In genomic region chr12:57234571-57235011, GRCh38 we compare ENCODE assay signal across 14 cellular contexts. TPM values are rescaled to one million over a fixed set of nuclear protein-coding genes. Genes with fewer than 3 reads are reported as not detected.
DNase-seq lines count a peak whose midpoint lies in the region; ATAC-seq and TF ChIP-seq lines count a peak whose summit lies in the region.
"Had no signal": no experiment of that assay in that cellular context is flagged by ENCODE, and none has a peak within 500 bp of the region (broad histone marks: within the 10 kb centered on the region; RNA-seq: fewer than 3 reads in every experiment).

No MANE protein-coding gene starts in this region.

- no peak for TF ChIP-seq CTCF in heart right ventricle (IDR thresholded peaks at IDR 0.05)
- TF ChIP-seq CTCF in tibial artery (IDR thresholded peaks at IDR 0.05) = no peak

- H3K4me1 ChIP-seq in heart right ventricle (peaks cover 19 to 82% (median 49%) of the 10 kb centered on the region in 9 donors), tibial artery (peaks cover 5 to 77% (median 67%) of the 10 kb centered on the region in 4 donors)

- H3K9me3 ChIP-seq in heart right ventricle (no peaks in the 10 kb centered on the region), SK-N-MC (ENCODE audit: low read depth, low read length) (no peaks in the 10 kb centered on the region), tibial artery (no peaks in the 10 kb centered on the region)
- H3K9me3 ChIP-seq: pancreas had no signal

- H3K27me3 ChIP-seq in heart right ventricle (peaks cover 0 to 47% (median 29%) of the 10 kb centered on the region in 7 donors), tibial artery (peaks cover 0 to 8% of the 10 kb centered on the region in 2 donors)
- H3K27me3 ChIP-seq: pancreas had no signal

- peak overlapping the region; percentile 3 for H3K9ac ChIP-seq in SK-N-MC (ENCODE audit: insufficient read length)

- ATAC-seq in heart right ventricle (no peak), HG02642 (IDR thresholded peaks at IDR 0.05; ENCODE audit: poor library complexity, unreplicated experiment) (no peak)
- ATAC-seq: GM12878, pancreas had no signal

- H3K27ac ChIP-seq in heart right ventricle (peak overlapping the region; percentile 50 to 87 (median 79)), SK-N-MC (peak overlapping the region; percentile 34), tibial artery (peak overlapping the region; percentile 90 to 95)
- H3K27ac ChIP-seq: pancreas had no signal

- 77 to 88% methylated on average over 10 of the region's 10 CpGs for WGBS in heart right ventricle, 2 donors

- H3K36me3 ChIP-seq in heart right ventricle (peaks cover 0 to 39% (median 24%) of the 10 kb centered on the region in 9 donors), SK-N-MC (ENCODE audit: insufficient read depth, low read length) (peaks cover 42% of the 10 kb centered on the region), tibial artery (peaks cover 0 to 40% (median 35%) of the 10 kb centered on the region in 3 donors)

- intact Hi-C loops in heart right ventricle (cut with DNase I) (no loop called here), cardiac septum (cut with DNase I) (no loop called here), tibial artery (cut with DNase I; ENCODE audit: low total_unique reads) (no loop called here)

- DNase-seq in heart right ventricle (no peak), cardiac septum (ENCODE audit: low spot score) (no peak), SK-N-MC (ENCODE audit: low read depth, low spot score) (no peak), islet precursor cell (peak; percentile 55), tibial artery (no peak), dedifferentiated amniotic fluid mesenchymal stem cell (ENCODE audit: extremely low spot score) (no peak)
- DNase-seq in activated CD4-positive, CD25-positive, alpha-beta regulatory T cell (lab: John Stamatoyannopoulos, UW) = no peak
- DNase-seq: hippocampal formation, NCI-H1417 treated with DMSO at 0.1 percent for 48 hours, RPMI8226 had no signal

- peak overlapping the region in 6 of 10 donors; percentile 44 to 60 (median 54) for H3K4me3 ChIP-seq in heart right ventricle
- no peak overlapping the region for H3K4me3 ChIP-seq in SK-N-MC
- H3K4me3 ChIP-seq in tibial artery = peak overlapping the region in 1 of 2 donors; percentile 49
- H3K4me3 ChIP-seq: GM12878, pancreas had no signal

RNA-seq across cellular contexts. Expression of gene SHMT2, which starts 5.1 kb away (rescaled TPM):
- 10 to 100 TPM; 24.4 to 47.6 (median 27.1) TPM for total RNA-seq in heart right ventricle
- polyA plus RNA-seq in heart right ventricle = 10 to 100 TPM; 14.3 to 49.8 TPM
- 38.8 TPM for total RNA-seq in cardiac septum

RNA-seq across cellular contexts. Expression of gene STAC3, which starts 16.4 kb away (rescaled TPM):
- total RNA-seq in heart right ventricle (1 to 10 TPM in 4 of 10 donors, under 1 TPM in 6; 0.30 to 2.9 (median 0.98) TPM), cardiac septum (0.94 TPM)
- 1 to 10 TPM in 1 of 2 donors, under 1 TPM in 1; 0.81 to 1.7 TPM for polyA plus RNA-seq in heart right ventricle
- total RNA-seq: H4 had no signal

RNA-seq across cellular contexts. Expression of gene NXPH4, which starts 18.0 kb away (rescaled TPM):
- total RNA-seq in heart right ventricle (1 to 10 TPM in 7 of 10 donors, under 1 TPM in 3; 0.18 to 6.2 (median 2.3) TPM), cardiac septum (20.0 TPM)
- polyA plus RNA-seq in heart right ventricle = 1 to 10 TPM in 1 of 2 donors, under 1 TPM in 1; 0.66 to 1.8 TPM

Comparison
In these comparisons a context has a peak if more than half of its experiments do, and no peak if none do; other contexts are left out.
1. H3K27ac ChIP-seq: peak in every context shown above with its lines; median percentile 92 in tibial artery; 79 in heart right ventricle; 34 in SK-N-MC.